ENCODE assay signal across 1 cellular context in genomic region chr14:55103005-55103640, GRCh38.
TF ChIP-seq lines count a peak whose summit lies in the region.

No MANE protein-coding gene starts in this region.

TF ChIP-seq in HepG2, 621 proteins besides CTCF, POLR2A, EP300 and RAD21 (continued from another document and continues in another):
- TF ChIP-seq ZBTB33 (CRISPR knock-in tag; IDR thresholded peaks at IDR 0.05) (no peak), ZNF224 (CRISPR knock-in tag; IDR thresholded peaks at IDR 0.05) (peak; percentile 93; the same call in 1 of the 2 replicates), MATR3 (CRISPR knock-in tag; IDR thresholded peaks at IDR 0.05) (no peak), ZNF234 (CRISPR knock-in tag; conservative IDR thresholded peaks at IDR 0.05) (no peak), HNRNPH1 (optimal IDR thresholded peaks at IDR 0.05; ENCODE audit: low read depth, low read length) (no peak), ZNF746 (CRISPR knock-in tag; IDR thresholded peaks at IDR 0.05) (no peak), ZNF432 (CRISPR knock-in tag; IDR thresholded peaks at IDR 0.05; ENCODE audit: borderline replicate concordance) (no peak), ZNF609 (CRISPR knock-in tag; IDR thresholded peaks at IDR 0.05; ENCODE audit: borderline replicate concordance) (peak; percentile 60; the same call in 1 of the 2 replicates), U2AF1 (optimal IDR thresholded peaks at IDR 0.05; ENCODE audit: low read depth, low read length) (no peak), HES4 (CRISPR knock-in tag; IDR thresholded peaks at IDR 0.05; ENCODE audit: borderline replicate concordance) (no peak), RFX3 (CRISPR knock-in tag; IDR thresholded peaks at IDR 0.05) (no peak), ZNF569 (CRISPR knock-in tag; IDR thresholded peaks at IDR 0.05; ENCODE audit: borderline replicate concordance) (no peak), RELA (CRISPR knock-in tag; IDR thresholded peaks at IDR 0.05) (no peak), CREM (IDR thresholded peaks at IDR 0.05) (no peak), CREM (CRISPR knock-in tag; IDR thresholded peaks at IDR 0.05) (no peak), ZNF350 (CRISPR knock-in tag; IDR thresholded peaks at IDR 0.05; ENCODE audit: borderline replicate concordance, low read depth) (peak; percentile 56; the same call in 1 of the 2 replicates), ELF4 (CRISPR knock-in tag; IDR thresholded peaks at IDR 0.05; ENCODE audit: borderline replicate concordance) (0 out of 2 replicates have a peak, but pooled peaks have one; percentile 14), ZNF558 (CRISPR knock-in tag; IDR thresholded peaks at IDR 0.05; ENCODE audit: borderline replicate concordance) (no peak), KAT8 (CRISPR knock-in tag; IDR thresholded peaks at IDR 0.05) (peak; percentile 78), ZNF318 (CRISPR knock-in tag; IDR thresholded peaks at IDR 0.05) (no peak), ZUFSP (CRISPR knock-in tag; IDR thresholded peaks at IDR 0.05; ENCODE audit: borderline replicate concordance) (no peak), HNF4A (CRISPR knock-in tag; IDR thresholded peaks at IDR 0.05) (peak; percentile 62), MTF1 (CRISPR knock-in tag; IDR thresholded peaks at IDR 0.05) (no peak), ZSCAN29 (CRISPR knock-in tag; conservative IDR thresholded peaks at IDR 0.05) (peak; percentile 85; the same call in 1 of the 2 replicates), E2F5 (CRISPR knock-in tag; conservative IDR thresholded peaks at IDR 0.05) (no peak), ZNF142 (CRISPR knock-in tag; IDR thresholded peaks at IDR 0.05) (peak; percentile 42; the same call in 1 of the 2 replicates), ZNF891 (CRISPR knock-in tag; IDR thresholded peaks at IDR 0.05) (no peak), FOXO1 (CRISPR knock-in tag; IDR thresholded peaks at IDR 0.05) (peak; percentile 59; the same call in 1 of the 2 replicates), MAFG (CRISPR knock-in tag; IDR thresholded peaks at IDR 0.05) (no peak), ZNF766 (CRISPR knock-in tag; IDR thresholded peaks at IDR 0.05; ENCODE audit: borderline replicate concordance) (peak; percentile 57; the same call in 1 of the 2 replicates), AHR (CRISPR knock-in tag; IDR thresholded peaks at IDR 0.05) (no peak), HMG20B (CRISPR knock-in tag; conservative IDR thresholded peaks at IDR 0.05) (peak; percentile 82), ZNF598 (CRISPR knock-in tag; IDR thresholded peaks at IDR 0.05; ENCODE audit: borderline replicate concordance) (peak; percentile 76; the same call in 1 of the 2 replicates), CEBPB (IDR thresholded peaks at IDR 0.05; ENCODE audit: borderline replicate concordance, low read depth, low read length) (no peak)
